ENCODE assay signal across 1 cellular context in the genomic region with DNA sequence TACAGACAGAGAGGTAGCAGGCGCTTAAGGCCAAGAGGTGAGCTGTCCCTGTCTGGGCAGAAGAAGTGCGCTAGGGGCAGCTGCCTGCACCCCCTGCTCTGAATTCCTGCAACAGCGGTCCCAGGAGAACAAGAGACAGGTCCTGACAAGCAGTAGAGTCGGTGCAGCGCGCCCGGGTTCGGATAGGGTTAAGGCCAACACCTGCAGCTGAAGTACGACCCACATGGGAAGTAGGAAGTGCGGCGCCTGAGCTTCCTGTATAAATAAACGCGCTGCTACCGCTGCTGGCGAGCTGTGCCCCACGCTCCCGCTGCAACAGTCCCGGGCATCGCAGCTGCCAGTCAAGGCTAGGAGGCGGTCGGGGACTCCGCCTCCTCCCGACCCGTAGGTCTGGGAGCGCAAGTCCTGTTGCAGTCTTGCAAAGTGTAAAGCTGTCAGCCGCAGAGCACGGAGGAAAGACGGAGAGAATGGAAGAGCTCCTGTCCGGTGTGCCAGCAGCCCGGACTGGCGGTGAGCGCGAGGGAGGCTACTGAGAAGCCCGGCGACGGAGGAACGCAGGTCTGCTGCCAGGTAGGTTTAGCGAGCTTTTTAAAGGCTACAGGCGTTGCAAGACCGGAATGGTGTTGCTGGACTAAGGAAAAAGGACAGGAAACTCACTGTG.
TF ChIP-seq lines count a peak whose summit lies in the region.

A gene (plus strand): TSS at position 290 of the 661 bp plus-strand sequence. CDS start 12,185 bp downstream, outside the sequence.

TF ChIP-seq in HepG2, 621 proteins besides CTCF, POLR2A, EP300 and RAD21 (continued from another document and continues in another):
- TF ChIP-seq PAX8 (CRISPR knock-in tag; IDR thresholded peaks at IDR 0.05; ENCODE audit: borderline replicate concordance) (peak; percentile 81; the same call in 1 of the 2 replicates), TCF12 (IDR thresholded peaks at IDR 0.05) (no peak), TCF12 (CRISPR knock-in tag; IDR thresholded peaks at IDR 0.05) (peak; percentile 55), GABPA (IDR thresholded peaks at IDR 0.05; ENCODE audit: low read depth, low read length) (peak; percentile 65), GABPA (CRISPR knock-in tag; IDR thresholded peaks at IDR 0.05; ENCODE audit: low read depth) (peak; percentile 90), HNRNPK (IDR thresholded peaks at IDR 0.05; ENCODE audit: low read depth, low read length, poor library complexity, severe bottlenecking) (no peak), RFX5 (IDR thresholded peaks at IDR 0.05; ENCODE audit: low read depth, low read length) (no peak), U2AF1 (optimal IDR thresholded peaks at IDR 0.05; ENCODE audit: low read depth, low read length) (no peak), ZMYM2 (CRISPR knock-in tag; IDR thresholded peaks at IDR 0.05) (peak; percentile 28; the same call in 1 of the 2 replicates), ZNF589 (CRISPR knock-in tag; conservative IDR thresholded peaks at IDR 0.05) (peak; percentile 76; the same call in 1 of the 2 replicates), ZSCAN29 (CRISPR knock-in tag; conservative IDR thresholded peaks at IDR 0.05) (0 out of 2 replicates have a peak, but pooled peaks have one; percentile 72), ZNF790 (CRISPR knock-in tag; IDR thresholded peaks at IDR 0.05; ENCODE audit: borderline replicate concordance) (no peak), ARNT2 (CRISPR knock-in tag; IDR thresholded peaks at IDR 0.05; ENCODE audit: low read depth) (peak; percentile 85), ZNF33A (CRISPR knock-in tag; IDR thresholded peaks at IDR 0.05; ENCODE audit: borderline replicate concordance) (no peak), TMF1 (CRISPR knock-in tag; IDR thresholded peaks at IDR 0.05; ENCODE audit: low read depth) (no peak), TAF15 (IDR thresholded peaks at IDR 0.05; ENCODE audit: low read depth, low read length, poor library complexity, severe bottlenecking) (no peak), ZMAT3 (CRISPR knock-in tag; conservative IDR thresholded peaks at IDR 0.05) (no peak), GZF1 (CRISPR knock-in tag; IDR thresholded peaks at IDR 0.05) (peak; percentile 85), CREB1 (IDR thresholded peaks at IDR 0.05) (no peak), CREB1 (CRISPR knock-in tag; IDR thresholded peaks at IDR 0.05) (no peak), ZNF224 (CRISPR knock-in tag; IDR thresholded peaks at IDR 0.05) (0 out of 2 replicates have a peak, but pooled peaks have one; percentile 75), TBX3 (IDR thresholded peaks at IDR 0.05; ENCODE audit: borderline replicate concordance) (peak; percentile 64; the same call in 1 of the 2 replicates), RBM39 (IDR thresholded peaks at IDR 0.05; ENCODE audit: low read depth, low read length, poor library complexity, severe bottlenecking) (peak; percentile 97), HMG20B (CRISPR knock-in tag; conservative IDR thresholded peaks at IDR 0.05) (0 out of 2 replicates have a peak, but pooled peaks have one; percentile 27), ZFP36L1 (CRISPR knock-in tag; IDR thresholded peaks at IDR 0.05) (no peak), SMAD1 (CRISPR knock-in tag; IDR thresholded peaks at IDR 0.05; ENCODE audit: borderline replicate concordance, low read depth) (no peak; the same call in 1 of the 2 replicates)
- TF ChIP-seq, protein P1, sequence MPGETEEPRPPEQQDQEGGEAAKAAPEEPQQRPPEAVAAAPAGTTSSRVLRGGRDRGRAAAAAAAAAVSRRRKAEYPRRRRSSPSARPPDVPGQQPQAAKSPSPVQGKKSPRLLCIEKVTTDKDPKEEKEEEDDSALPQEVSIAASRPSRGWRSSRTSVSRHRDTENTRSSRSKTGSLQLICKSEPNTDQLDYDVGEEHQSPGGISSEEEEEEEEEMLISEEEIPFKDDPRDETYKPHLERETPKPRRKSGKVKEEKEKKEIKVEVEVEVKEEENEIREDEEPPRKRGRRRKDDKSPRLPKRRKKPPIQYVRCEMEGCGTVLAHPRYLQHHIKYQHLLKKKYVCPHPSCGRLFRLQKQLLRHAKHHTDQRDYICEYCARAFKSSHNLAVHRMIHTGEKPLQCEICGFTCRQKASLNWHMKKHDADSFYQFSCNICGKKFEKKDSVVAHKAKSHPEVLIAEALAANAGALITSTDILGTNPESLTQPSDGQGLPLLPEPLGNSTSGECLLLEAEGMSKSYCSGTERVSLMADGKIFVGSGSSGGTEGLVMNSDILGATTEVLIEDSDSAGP (CRISPR knock-in tag; IDR thresholded peaks at IDR 0.05; ENCODE audit: borderline replicate concordance), result peak; percentile 93; the same call in 1 of the 2 replicates
- TF ChIP-seq, protein P2, sequence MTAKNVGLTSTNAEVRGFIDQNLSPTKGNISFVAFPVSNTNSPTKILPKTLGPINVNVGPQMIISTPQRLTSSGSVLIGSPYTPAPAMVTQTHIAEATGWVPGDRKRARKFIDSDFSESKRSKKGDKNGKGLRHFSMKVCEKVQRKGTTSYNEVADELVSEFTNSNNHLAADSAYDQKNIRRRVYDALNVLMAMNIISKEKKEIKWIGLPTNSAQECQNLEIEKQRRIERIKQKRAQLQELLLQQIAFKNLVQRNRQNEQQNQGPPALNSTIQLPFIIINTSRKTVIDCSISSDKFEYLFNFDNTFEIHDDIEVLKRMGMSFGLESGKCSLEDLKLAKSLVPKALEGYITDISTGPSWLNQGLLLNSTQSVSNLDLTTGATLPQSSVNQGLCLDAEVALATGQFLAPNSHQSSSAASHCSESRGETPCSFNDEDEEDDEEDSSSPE (CRISPR knock-in tag; IDR thresholded peaks at IDR 0.05), result peak; percentile 51; the same call in 1 of the 2 replicates
- TF ChIP-seq, protein P3, sequence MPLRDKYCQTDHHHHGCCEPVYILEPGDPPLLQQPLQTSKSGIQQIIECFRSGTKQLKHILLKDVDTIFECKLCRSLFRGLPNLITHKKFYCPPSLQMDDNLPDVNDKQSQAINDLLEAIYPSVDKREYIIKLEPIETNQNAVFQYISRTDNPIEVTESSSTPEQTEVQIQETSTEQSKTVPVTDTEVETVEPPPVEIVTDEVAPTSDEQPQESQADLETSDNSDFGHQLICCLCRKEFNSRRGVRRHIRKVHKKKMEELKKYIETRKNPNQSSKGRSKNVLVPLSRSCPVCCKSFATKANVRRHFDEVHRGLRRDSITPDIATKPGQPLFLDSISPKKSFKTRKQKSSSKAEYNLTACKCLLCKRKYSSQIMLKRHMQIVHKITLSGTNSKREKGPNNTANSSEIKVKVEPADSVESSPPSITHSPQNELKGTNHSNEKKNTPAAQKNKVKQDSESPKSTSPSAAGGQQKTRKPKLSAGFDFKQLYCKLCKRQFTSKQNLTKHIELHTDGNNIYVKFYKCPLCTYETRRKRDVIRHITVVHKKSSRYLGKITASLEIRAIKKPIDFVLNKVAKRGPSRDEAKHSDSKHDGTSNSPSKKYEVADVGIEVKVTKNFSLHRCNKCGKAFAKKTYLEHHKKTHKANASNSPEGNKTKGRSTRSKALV (CRISPR knock-in tag; IDR thresholded peaks at IDR 0.05), result no peak; the same call in 1 of the 2 replicates
- TF ChIP-seq, protein P4, sequence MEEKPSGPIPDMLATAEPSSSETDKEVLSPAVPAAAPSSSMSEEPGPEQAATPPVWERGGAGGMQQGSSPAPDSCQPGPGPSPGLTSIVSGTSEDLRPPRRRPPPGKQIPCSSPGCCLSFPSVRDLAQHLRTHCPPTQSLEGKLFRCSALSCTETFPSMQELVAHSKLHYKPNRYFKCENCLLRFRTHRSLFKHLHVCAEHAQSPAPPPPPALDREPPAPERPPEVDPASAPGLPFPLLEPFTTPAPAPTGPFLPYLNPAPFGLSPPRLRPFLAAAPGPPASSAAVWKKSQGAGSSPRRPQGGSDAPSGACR (CRISPR knock-in tag; IDR thresholded peaks at IDR 0.05), result peak; percentile 87
- TF ChIP-seq, protein P5, sequence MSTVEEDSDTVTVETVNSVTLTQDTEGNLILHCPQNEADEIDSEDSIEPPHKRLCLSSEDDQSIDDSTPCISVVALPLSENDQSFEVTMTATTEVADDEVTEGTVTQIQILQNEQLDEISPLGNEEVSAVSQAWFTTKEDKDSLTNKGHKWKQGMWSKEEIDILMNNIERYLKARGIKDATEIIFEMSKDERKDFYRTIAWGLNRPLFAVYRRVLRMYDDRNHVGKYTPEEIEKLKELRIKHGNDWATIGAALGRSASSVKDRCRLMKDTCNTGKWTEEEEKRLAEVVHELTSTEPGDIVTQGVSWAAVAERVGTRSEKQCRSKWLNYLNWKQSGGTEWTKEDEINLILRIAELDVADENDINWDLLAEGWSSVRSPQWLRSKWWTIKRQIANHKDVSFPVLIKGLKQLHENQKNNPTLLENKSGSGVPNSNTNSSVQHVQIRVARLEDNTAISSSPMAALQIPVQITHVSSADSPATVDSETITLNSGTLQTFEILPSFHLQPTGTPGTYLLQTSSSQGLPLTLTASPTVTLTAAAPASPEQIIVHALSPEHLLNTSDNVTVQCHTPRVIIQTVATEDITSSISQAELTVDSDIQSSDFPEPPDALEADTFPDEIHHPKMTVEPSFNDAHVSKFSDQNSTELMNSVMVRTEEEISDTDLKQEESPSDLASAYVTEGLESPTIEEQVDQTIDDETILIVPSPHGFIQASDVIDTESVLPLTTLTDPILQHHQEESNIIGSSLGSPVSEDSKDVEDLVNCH (CRISPR knock-in tag; IDR thresholded peaks at IDR 0.05), result no peak
- TF ChIP-seq, protein P6, sequence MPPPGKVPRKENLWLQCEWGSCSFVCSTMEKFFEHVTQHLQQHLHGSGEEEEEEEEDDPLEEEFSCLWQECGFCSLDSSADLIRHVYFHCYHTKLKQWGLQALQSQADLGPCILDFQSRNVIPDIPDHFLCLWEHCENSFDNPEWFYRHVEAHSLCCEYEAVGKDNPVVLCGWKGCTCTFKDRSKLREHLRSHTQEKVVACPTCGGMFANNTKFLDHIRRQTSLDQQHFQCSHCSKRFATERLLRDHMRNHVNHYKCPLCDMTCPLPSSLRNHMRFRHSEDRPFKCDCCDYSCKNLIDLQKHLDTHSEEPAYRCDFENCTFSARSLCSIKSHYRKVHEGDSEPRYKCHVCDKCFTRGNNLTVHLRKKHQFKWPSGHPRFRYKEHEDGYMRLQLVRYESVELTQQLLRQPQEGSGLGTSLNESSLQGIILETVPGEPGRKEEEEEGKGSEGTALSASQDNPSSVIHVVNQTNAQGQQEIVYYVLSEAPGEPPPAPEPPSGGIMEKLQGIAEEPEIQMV (CRISPR knock-in tag; IDR thresholded peaks at IDR 0.05; ENCODE audit: low read depth), result peak; percentile 73; the same call in 1 of the 2 replicates
- TF ChIP-seq, protein P7, sequence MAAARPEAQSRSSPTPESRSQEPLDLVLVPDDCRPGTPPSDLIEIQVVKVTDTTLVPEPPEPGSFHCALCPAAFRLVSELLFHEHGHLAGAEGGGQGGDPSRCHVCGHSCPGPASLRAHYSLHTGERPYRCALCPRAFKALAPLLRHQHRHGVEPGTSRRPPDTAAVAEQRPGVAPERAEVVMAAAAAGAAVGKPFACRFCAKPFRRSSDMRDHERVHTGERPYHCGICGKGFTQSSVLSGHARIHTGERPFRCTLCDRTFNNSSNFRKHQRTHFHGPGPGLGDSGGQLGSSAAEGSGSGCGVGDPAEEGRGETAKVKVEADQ (CRISPR knock-in tag; IDR thresholded peaks at IDR 0.05; ENCODE audit: borderline replicate concordance), result no peak
- TF ChIP-seq, protein P8, sequence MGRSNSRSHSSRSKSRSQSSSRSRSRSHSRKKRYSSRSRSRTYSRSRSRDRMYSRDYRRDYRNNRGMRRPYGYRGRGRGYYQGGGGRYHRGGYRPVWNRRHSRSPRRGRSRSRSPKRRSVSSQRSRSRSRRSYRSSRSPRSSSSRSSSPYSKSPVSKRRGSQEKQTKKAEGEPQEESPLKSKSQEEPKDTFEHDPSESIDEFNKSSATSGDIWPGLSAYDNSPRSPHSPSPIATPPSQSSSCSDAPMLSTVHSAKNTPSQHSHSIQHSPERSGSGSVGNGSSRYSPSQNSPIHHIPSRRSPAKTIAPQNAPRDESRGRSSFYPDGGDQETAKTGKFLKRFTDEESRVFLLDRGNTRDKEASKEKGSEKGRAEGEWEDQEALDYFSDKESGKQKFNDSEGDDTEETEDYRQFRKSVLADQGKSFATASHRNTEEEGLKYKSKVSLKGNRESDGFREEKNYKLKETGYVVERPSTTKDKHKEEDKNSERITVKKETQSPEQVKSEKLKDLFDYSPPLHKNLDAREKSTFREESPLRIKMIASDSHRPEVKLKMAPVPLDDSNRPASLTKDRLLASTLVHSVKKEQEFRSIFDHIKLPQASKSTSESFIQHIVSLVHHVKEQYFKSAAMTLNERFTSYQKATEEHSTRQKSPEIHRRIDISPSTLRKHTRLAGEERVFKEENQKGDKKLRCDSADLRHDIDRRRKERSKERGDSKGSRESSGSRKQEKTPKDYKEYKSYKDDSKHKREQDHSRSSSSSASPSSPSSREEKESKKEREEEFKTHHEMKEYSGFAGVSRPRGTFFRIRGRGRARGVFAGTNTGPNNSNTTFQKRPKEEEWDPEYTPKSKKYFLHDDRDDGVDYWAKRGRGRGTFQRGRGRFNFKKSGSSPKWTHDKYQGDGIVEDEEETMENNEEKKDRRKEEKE (IDR thresholded peaks at IDR 0.05), result no peak
- TF ChIP-seq, protein P9, sequence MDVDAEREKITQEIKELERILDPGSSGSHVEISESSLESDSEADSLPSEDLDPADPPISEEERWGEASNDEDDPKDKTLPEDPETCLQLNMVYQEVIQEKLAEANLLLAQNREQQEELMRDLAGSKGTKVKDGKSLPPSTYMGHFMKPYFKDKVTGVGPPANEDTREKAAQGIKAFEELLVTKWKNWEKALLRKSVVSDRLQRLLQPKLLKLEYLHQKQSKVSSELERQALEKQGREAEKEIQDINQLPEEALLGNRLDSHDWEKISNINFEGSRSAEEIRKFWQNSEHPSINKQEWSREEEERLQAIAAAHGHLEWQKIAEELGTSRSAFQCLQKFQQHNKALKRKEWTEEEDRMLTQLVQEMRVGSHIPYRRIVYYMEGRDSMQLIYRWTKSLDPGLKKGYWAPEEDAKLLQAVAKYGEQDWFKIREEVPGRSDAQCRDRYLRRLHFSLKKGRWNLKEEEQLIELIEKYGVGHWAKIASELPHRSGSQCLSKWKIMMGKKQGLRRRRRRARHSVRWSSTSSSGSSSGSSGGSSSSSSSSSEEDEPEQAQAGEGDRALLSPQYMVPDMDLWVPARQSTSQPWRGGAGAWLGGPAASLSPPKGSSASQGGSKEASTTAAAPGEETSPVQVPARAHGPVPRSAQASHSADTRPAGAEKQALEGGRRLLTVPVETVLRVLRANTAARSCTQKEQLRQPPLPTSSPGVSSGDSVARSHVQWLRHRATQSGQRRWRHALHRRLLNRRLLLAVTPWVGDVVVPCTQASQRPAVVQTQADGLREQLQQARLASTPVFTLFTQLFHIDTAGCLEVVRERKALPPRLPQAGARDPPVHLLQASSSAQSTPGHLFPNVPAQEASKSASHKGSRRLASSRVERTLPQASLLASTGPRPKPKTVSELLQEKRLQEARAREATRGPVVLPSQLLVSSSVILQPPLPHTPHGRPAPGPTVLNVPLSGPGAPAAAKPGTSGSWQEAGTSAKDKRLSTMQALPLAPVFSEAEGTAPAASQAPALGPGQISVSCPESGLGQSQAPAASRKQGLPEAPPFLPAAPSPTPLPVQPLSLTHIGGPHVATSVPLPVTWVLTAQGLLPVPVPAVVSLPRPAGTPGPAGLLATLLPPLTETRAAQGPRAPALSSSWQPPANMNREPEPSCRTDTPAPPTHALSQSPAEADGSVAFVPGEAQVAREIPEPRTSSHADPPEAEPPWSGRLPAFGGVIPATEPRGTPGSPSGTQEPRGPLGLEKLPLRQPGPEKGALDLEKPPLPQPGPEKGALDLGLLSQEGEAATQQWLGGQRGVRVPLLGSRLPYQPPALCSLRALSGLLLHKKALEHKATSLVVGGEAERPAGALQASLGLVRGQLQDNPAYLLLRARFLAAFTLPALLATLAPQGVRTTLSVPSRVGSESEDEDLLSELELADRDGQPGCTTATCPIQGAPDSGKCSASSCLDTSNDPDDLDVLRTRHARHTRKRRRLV (CRISPR knock-in tag; IDR thresholded peaks at IDR 0.05), result 0 out of 2 replicates have a peak, but pooled peaks have one; percentile 39
